Comparison of ENCODE assay signal across 32 cellular contexts in genomic region chr14:100856056-100856950, GRCh38. TPM values are rescaled to one million over a fixed set of nuclear protein-coding genes. Genes with fewer than 3 reads are reported as not detected.
"Had no signal": no experiment of that assay in that cellular context is flagged by ENCODE, and none has a peak within 500 bp of the region (broad histone marks: within the 10 kb centered on the region; RNA-seq: fewer than 3 reads in every experiment).

No MANE protein-coding gene starts in this region.

- H3K27ac Mint-ChIP-seq: activated CD4-positive, alpha-beta memory T cell treated with anti-CD3 and anti-CD28 coated beads, Interleukin-2, amount 10 ng/mL, durations not matched to agents 7 days and 5 days; activated CD4-positive, alpha-beta T cell treated with anti-CD3 and anti-CD28 coated beads, Interleukin-2, amount 10 ng/mL, durations not matched to agents 7 days and 5 days; activated naive CD4-positive, alpha-beta T cell treated with anti-CD3 and anti-CD28 coated beads, Interleukin-2, amount 10 ng/mL, durations not matched to agents 7 days and 5 days; activated naive CD8-positive, alpha-beta T cell treated with anti-CD3 and anti-CD28 coated beads, Interleukin-2, amount 10 ng/mL, durations not matched to agents 7 days and 5 days; activated T-cell treated with anti-CD3 and anti-CD28 coated beads, Interleukin-2, amount 50 U/mL, for 24 hours; stimulated activated memory B cell treated with anti-CD40 and anti-IgM and Interleukin-4, amounts not matched to agents 10 μg/mL and 1 μg/mL and 100 μg/mL, for 72 hours; T-helper 1 cell treated with Interleukin-12 subunit alpha and Interleukin-12 subunit beta and Interleukin-4 antibody, amounts not matched to agents 30 μg/mL and 1 μg/mL, for 36 hours had no signal

- H3K27me3 Mint-ChIP-seq: activated CD4-positive, alpha-beta memory T cell treated with anti-CD3 and anti-CD28 coated beads, Interleukin-2, amount 10 ng/mL, durations not matched to agents 7 days and 5 days; activated CD4-positive, alpha-beta T cell treated with anti-CD3 and anti-CD28 coated beads, Interleukin-2, amount 10 ng/mL, durations not matched to agents 7 days and 5 days had no signal

- H3K36me3 Mint-ChIP-seq: activated naive CD4-positive, alpha-beta T cell treated with anti-CD3 and anti-CD28 coated beads, Interleukin-2, amount 10 ng/mL, durations not matched to agents 7 days and 5 days; activated naive CD8-positive, alpha-beta T cell treated with anti-CD3 and anti-CD28 coated beads, Interleukin-2, amount 10 ng/mL, durations not matched to agents 7 days and 5 days; stimulated activated memory B cell treated with anti-CD40 and anti-IgM and Interleukin-4, amounts not matched to agents 10 μg/mL and 1 μg/mL and 100 μg/mL, for 72 hours had no signal

- H3K4me3 ChIP-seq: coronary artery, dorsolateral prefrontal cortex, gastrocnemius medialis, right lobe of liver, upper lobe of left lung, vagina had no signal

- H3K4me3 Mint-ChIP-seq: activated CD4-positive, alpha-beta memory T cell treated with anti-CD3 and anti-CD28 coated beads, Interleukin-2, amount 10 ng/mL, durations not matched to agents 7 days and 5 days; activated CD4-positive, alpha-beta T cell treated with anti-CD3 and anti-CD28 coated beads, Interleukin-2, amount 10 ng/mL, durations not matched to agents 7 days and 5 days; activated naive CD4-positive, alpha-beta T cell treated with anti-CD3 and anti-CD28 coated beads, Interleukin-2, amount 10 ng/mL, durations not matched to agents 7 days and 5 days; activated naive CD8-positive, alpha-beta T cell treated with anti-CD3 and anti-CD28 coated beads, Interleukin-2, amount 10 ng/mL, durations not matched to agents 7 days and 5 days; activated T-cell treated with anti-CD3 and anti-CD28 coated beads, Interleukin-2, amount 50 U/mL, for 24 hours; nephron; stimulated activated memory B cell treated with anti-CD40 and anti-IgM and Interleukin-4, amounts not matched to agents 10 μg/mL and 1 μg/mL and 100 μg/mL, for 72 hours; stimulated activated naive CD8-positive, alpha-beta T cell treated with anti-CD3 and anti-CD28 coated beads, Interleukin-15, amount 100 ng/mL, for 72 hours; T-helper 1 cell treated with Interleukin-12 subunit alpha and Interleukin-12 subunit beta and Interleukin-4 antibody, amounts not matched to agents 30 μg/mL and 1 μg/mL, for 36 hours had no signal

- H3K4me1 Mint-ChIP-seq: activated CD4-positive, alpha-beta memory T cell treated with anti-CD3 and anti-CD28 coated beads, Interleukin-2, amount 10 ng/mL, durations not matched to agents 7 days and 5 days; activated naive CD8-positive, alpha-beta T cell treated with anti-CD3 and anti-CD28 coated beads, Interleukin-2, amount 10 ng/mL, durations not matched to agents 7 days and 5 days; stimulated activated memory B cell treated with anti-CD40 and anti-IgM and Interleukin-4, amounts not matched to agents 10 μg/mL and 1 μg/mL and 100 μg/mL, for 72 hours; stimulated activated naive CD8-positive, alpha-beta T cell treated with anti-CD3 and anti-CD28 coated beads, Interleukin-15, amount 100 ng/mL, for 72 hours had no signal

- H3K36me3 ChIP-seq: gastrocnemius medialis, right lobe of liver, upper lobe of left lung, vagina, WERI-Rb-1 had no signal

- ATAC-seq: gastrocnemius medialis; right lobe of liver; stimulated activated memory B cell treated with anti-CD40 and anti-IgM and Interleukin-4, amounts not matched to agents 10 μg/mL and 1 μg/mL and 100 μg/mL, for 72 hours; stimulated activated naive CD8-positive, alpha-beta T cell treated with anti-CD3 and anti-CD28 coated beads, Interleukin-15, amount 100 ng/mL, for 72 hours had no signal

- DNase-seq: activated CD4-positive, alpha-beta memory T cell treated with anti-CD3 and anti-CD28 coated beads, Interleukin-2, amount 10 ng/mL, durations not matched to agents 7 days and 5 days; activated CD4-positive, alpha-beta T cell treated with anti-CD3 and anti-CD28 coated beads for 1 hour; activated CD4-positive, alpha-beta T cell treated with anti-CD3 and anti-CD28 coated beads, Interleukin-2, amount 10 ng/mL, durations not matched to agents 7 days and 5 days; activated CD8-positive, alpha-beta memory T cell treated with anti-CD3 and anti-CD28 coated beads, Interleukin-2, amount 50 U/mL, for 48 hours; activated gamma-delta T cell; activated naive CD4-positive, alpha-beta T cell treated with anti-CD3 and anti-CD28 coated beads, Interleukin-2, amount 10 ng/mL, durations not matched to agents 7 days and 5 days; activated naive CD8-positive, alpha-beta T cell treated with anti-CD3 and anti-CD28 coated beads, Interleukin-2, amount 10 ng/mL, durations not matched to agents 7 days and 5 days; activated T-cell treated with anti-CD3 and anti-CD28 coated beads, Interleukin-2, amount 50 U/mL, for 24 hours; effector memory CD4-positive, alpha-beta T cell; gastrocnemius medialis; hippocampal formation; occipital lobe; stimulated activated CD4-positive, alpha-beta T cell treated with anti-CD3 and anti-CD28 coated beads, Interleukin-12 subunit alpha, Interleukin-12 subunit beta, amount 100 ng/mL, for 4 hours; stimulated activated CD4-positive, alpha-beta T cell treated with anti-CD3 and anti-CD28 coated beads, Interleukin-4, amount 100 ng/mL, for 4 hours; stimulated activated CD8-positive, alpha-beta memory T cell treated with anti-CD3 and anti-CD28 coated beads, Interleukin-4, amount 100 ng/mL, for 48 hours; stimulated activated naive CD8-positive, alpha-beta T cell treated with anti-CD3 and anti-CD28 coated beads, Interleukin-15, amount 100 ng/mL, for 72 hours; substantia nigra; SW 1271; T-helper 9 cell; upper lobe of left lung; WERI-Rb-1 had no signal

- H3K27me3 ChIP-seq: dorsolateral prefrontal cortex, gastrocnemius medialis, right lobe of liver, upper lobe of left lung, vagina had no signal

- H3K9me3 Mint-ChIP-seq: activated CD4-positive, alpha-beta memory T cell treated with anti-CD3 and anti-CD28 coated beads, Interleukin-2, amount 10 ng/mL, durations not matched to agents 7 days and 5 days; activated CD4-positive, alpha-beta T cell treated with anti-CD3 and anti-CD28 coated beads, Interleukin-2, amount 10 ng/mL, durations not matched to agents 7 days and 5 days; activated naive CD4-positive, alpha-beta T cell treated with anti-CD3 and anti-CD28 coated beads, Interleukin-2, amount 10 ng/mL, durations not matched to agents 7 days and 5 days; activated naive CD8-positive, alpha-beta T cell treated with anti-CD3 and anti-CD28 coated beads, Interleukin-2, amount 10 ng/mL, durations not matched to agents 7 days and 5 days; activated T-cell treated with anti-CD3 and anti-CD28 coated beads, Interleukin-2, amount 50 U/mL, for 24 hours; nephron; stimulated activated memory B cell treated with anti-CD40 and anti-IgM and Interleukin-4, amounts not matched to agents 10 μg/mL and 1 μg/mL and 100 μg/mL, for 72 hours; stimulated activated naive CD8-positive, alpha-beta T cell treated with anti-CD3 and anti-CD28 coated beads, Interleukin-15, amount 100 ng/mL, for 72 hours; T-helper 1 cell treated with Interleukin-12 subunit alpha and Interleukin-12 subunit beta and Interleukin-4 antibody, amounts not matched to agents 30 μg/mL and 1 μg/mL, for 36 hours had no signal

- H3K27ac ChIP-seq: coronary artery, dorsolateral prefrontal cortex, gastrocnemius medialis, right lobe of liver, upper lobe of left lung, vagina, WERI-Rb-1 had no signal

- H3K9me3 ChIP-seq: gastrocnemius medialis, right lobe of liver, upper lobe of left lung, vagina had no signal

- H3K4me1 ChIP-seq: gastrocnemius medialis, right lobe of liver, upper lobe of left lung had no signal

- FAIRE-seq: keratinocyte, TTC549 had no signal

RNA-seq across cellular contexts. Expression of gene MEG3, which starts 30.4 kb away (rescaled TPM):
- total RNA-seq: activated CD4-positive, alpha-beta memory T cell treated with anti-CD3 and anti-CD28 coated beads, Interleukin-2, amount 10 ng/mL, durations not matched to agents 7 days and 5 days; activated CD4-positive, alpha-beta T cell treated with anti-CD3 and anti-CD28 coated beads, Interleukin-2, amount 10 ng/mL, durations not matched to agents 7 days and 5 days; activated naive CD8-positive, alpha-beta T cell treated with anti-CD3 and anti-CD28 coated beads, Interleukin-2, amount 10 ng/mL, durations not matched to agents 7 days and 5 days had no signal

RNA-seq across cellular contexts. Expression of gene RTL1, which starts 47.2 kb away (rescaled TPM):
- total RNA-seq: activated CD4-positive, alpha-beta memory T cell treated with anti-CD3 and anti-CD28 coated beads, Interleukin-2, amount 10 ng/mL, durations not matched to agents 7 days and 5 days; activated CD4-positive, alpha-beta T cell treated with anti-CD3 and anti-CD28 coated beads, Interleukin-2, amount 10 ng/mL, durations not matched to agents 7 days and 5 days; activated naive CD8-positive, alpha-beta T cell treated with anti-CD3 and anti-CD28 coated beads, Interleukin-2, amount 10 ng/mL, durations not matched to agents 7 days and 5 days; gastrocnemius medialis; lung microvascular endothelial cell; mesenteric fat pad; occipital lobe; upper lobe of left lung; vagina had no signal
- polyA plus RNA-seq: keratinocyte had no signal
